Comparison of ENCODE assay signal across 21 cellular contexts in the genomic region with DNA sequence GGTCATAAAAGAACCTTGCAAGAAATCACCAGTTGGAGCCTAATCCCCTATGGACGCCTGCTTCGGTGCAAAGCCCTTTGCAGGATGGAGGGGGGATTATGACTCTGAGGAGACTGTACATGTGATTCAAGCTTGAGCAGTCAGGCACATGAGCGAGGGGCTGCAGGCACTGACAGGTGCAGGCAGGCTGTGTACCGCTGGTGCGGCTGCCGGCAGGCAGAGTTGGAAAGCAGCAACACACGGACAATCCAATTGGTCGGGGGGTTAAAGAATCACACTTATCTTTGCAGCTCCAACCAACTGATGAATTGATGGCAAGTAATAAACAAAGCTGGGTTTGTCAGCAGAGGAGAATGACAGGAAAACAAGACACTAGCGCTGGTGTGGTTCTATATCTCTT. TPM values are rescaled to one million over a fixed set of nuclear protein-coding genes. Genes with fewer than 3 reads are reported as not detected.
A peak's percentile ranks its signal among the peaks of the same experiment; 100 is the strongest.
DNase-seq lines count a peak whose midpoint lies in the region; ATAC-seq and TF ChIP-seq lines count a peak whose summit lies in the region.
"Had no signal": no experiment of that assay in that cellular context is flagged by ENCODE, and none has a peak within 500 bp of the region (broad histone marks: within the 10 kb centered on the region; RNA-seq: fewer than 3 reads in every experiment).

No MANE protein-coding gene starts in this region.

- H3K4me3 Mint-ChIP-seq in WTC11 (no peak overlapping the region), mesothelial cell of epicardium (peak overlapping the region; percentile 26)
- H3K4me3 Mint-ChIP-seq: activated CD4-positive, alpha-beta T cell treated with anti-CD3 and anti-CD28 coated beads for 36 hours; immature natural killer cell; stimulated activated naive CD8-positive, alpha-beta T cell treated with anti-CD3 and anti-CD28 coated beads, Interleukin-15, Interleukin-2, amounts not matched to agents 100 ng/mL and 50 ng/mL, for 24 hours had no signal

- H3K9me3 Mint-ChIP-seq in WTC11 (no peaks in the 10 kb centered on the region), mesothelial cell of epicardium (no peaks in the 10 kb centered on the region)
- H3K9me3 Mint-ChIP-seq: activated naive CD4-positive, alpha-beta T cell treated with anti-CD3 and anti-CD28 coated beads, Interleukin-2, amount 50 U/mL, for 72 hours; effector memory CD8-positive, alpha-beta T cell; immature natural killer cell; stimulated activated naive CD8-positive, alpha-beta T cell treated with anti-CD3 and anti-CD28 coated beads, Interleukin-15, Interleukin-2, amounts not matched to agents 100 ng/mL and 50 ng/mL, for 24 hours had no signal

- 0 out of 2 replicates have a peak overlapping the region, but pooled peaks have one; percentile 41 for H3K27ac Mint-ChIP-seq in WTC11
- H3K27ac Mint-ChIP-seq in mesothelial cell of epicardium, result peak overlapping the region; percentile 65
- H3K27ac Mint-ChIP-seq: activated CD4-positive, alpha-beta T cell treated with anti-CD3 and anti-CD28 coated beads for 36 hours; activated naive CD4-positive, alpha-beta T cell treated with anti-CD3 and anti-CD28 coated beads, Interleukin-2, amount 50 U/mL, for 72 hours; stimulated activated naive CD8-positive, alpha-beta T cell treated with anti-CD3 and anti-CD28 coated beads, Interleukin-15, Interleukin-2, amounts not matched to agents 100 ng/mL and 50 ng/mL, for 24 hours had no signal

- H3K27me3 Mint-ChIP-seq in WTC11 (ENCODE audit: low read depth), result peaks cover 10% of the 10 kb centered on the region
- no peaks in the 10 kb centered on the region for H3K27me3 Mint-ChIP-seq in mesothelial cell of epicardium (ENCODE audit: low read depth)
- H3K27me3 Mint-ChIP-seq: activated CD4-positive, alpha-beta T cell treated with anti-CD3 and anti-CD28 coated beads for 36 hours; effector memory CD8-positive, alpha-beta T cell had no signal

- no peak for ATAC-seq in WTC11
- no peak for ATAC-seq in GM19023 (IDR thresholded peaks at IDR 0.05; ENCODE audit: unreplicated experiment)
- ATAC-seq: activated CD4-positive, alpha-beta T cell treated with anti-CD3 and anti-CD28 coated beads for 36 hours; activated naive CD4-positive, alpha-beta T cell treated with anti-CD3 and anti-CD28 coated beads, Interleukin-2, amount 50 U/mL, for 72 hours; effector memory CD8-positive, alpha-beta T cell; K562; pancreas had no signal

- H3K4me1 Mint-ChIP-seq in WTC11 (peaks cover 48% of the 10 kb centered on the region), mesothelial cell of epicardium (peaks cover 51% of the 10 kb centered on the region)

- peak; percentile 65 for DNase-seq in Ammon's horn (ENCODE audit: low spot score)
- peak; percentile 73 for DNase-seq in NCI-H1105 (lab: John Stamatoyannopoulos, UW)
- no peak for DNase-seq in WTC11 (ENCODE audit: low spot score)
- DNase-seq in mesothelial cell of epicardium (ENCODE audit: low spot score in 2 of 2, unreplicated experiment in 2 of 2), result no peak
- no peak for DNase-seq in NCI-H2029 (lab: John Stamatoyannopoulos, UW)
- DNase-seq in dermis blood vessel endothelial cell, result no peak
- DNase-seq in COR-L47 (lab: John Stamatoyannopoulos, UW), result no peak
- DNase-seq: ACHN; activated CD4-positive, alpha-beta T cell treated with anti-CD3 and anti-CD28 coated beads for 36 hours; activated T-cell treated with anti-CD3 and anti-CD28 coated beads for 4 hours; Calu3; effector memory CD8-positive, alpha-beta T cell; immature natural killer cell; mesendoderm; NCI-H1436 treated with DMSO at 0.1 percent for 48 hours; pancreas; spleen had no signal

- POLR2A ChIA-PET in WTC11 (lab: Charles Lee), result no interaction called here

- H3K36me3 Mint-ChIP-seq in WTC11 (no peaks in the 10 kb centered on the region), mesothelial cell of epicardium (no peaks in the 10 kb centered on the region)
- H3K36me3 Mint-ChIP-seq: activated naive CD4-positive, alpha-beta T cell treated with anti-CD3 and anti-CD28 coated beads, Interleukin-2, amount 50 U/mL, for 72 hours; immature natural killer cell had no signal

- TF ChIP-seq CTCF in WTC11 (IDR thresholded peaks at IDR 0.05) (no peak), mesothelial cell of epicardium (IDR thresholded peaks at IDR 0.05; ENCODE audit: unreplicated experiment) (no peak)

- CTCF ChIA-PET in WTC11 (lab: Charles Lee), result interaction anchor here (0.5 to 1.1 kb wide), 3 partner anchors 76 to 163 kb away, joined by 3 to 5 read pairs (median 3); no protein-coding TSS in a partner anchor

TF ChIP-seq in WTC11, 78 proteins besides CTCF, POLR2A, EP300 and RAD21:
- no peak for TF ChIP-seq SMAD4 (CRISPR knock-in tag; IDR thresholded peaks at IDR 0.05)
- TF ChIP-seq, protein P1, sequence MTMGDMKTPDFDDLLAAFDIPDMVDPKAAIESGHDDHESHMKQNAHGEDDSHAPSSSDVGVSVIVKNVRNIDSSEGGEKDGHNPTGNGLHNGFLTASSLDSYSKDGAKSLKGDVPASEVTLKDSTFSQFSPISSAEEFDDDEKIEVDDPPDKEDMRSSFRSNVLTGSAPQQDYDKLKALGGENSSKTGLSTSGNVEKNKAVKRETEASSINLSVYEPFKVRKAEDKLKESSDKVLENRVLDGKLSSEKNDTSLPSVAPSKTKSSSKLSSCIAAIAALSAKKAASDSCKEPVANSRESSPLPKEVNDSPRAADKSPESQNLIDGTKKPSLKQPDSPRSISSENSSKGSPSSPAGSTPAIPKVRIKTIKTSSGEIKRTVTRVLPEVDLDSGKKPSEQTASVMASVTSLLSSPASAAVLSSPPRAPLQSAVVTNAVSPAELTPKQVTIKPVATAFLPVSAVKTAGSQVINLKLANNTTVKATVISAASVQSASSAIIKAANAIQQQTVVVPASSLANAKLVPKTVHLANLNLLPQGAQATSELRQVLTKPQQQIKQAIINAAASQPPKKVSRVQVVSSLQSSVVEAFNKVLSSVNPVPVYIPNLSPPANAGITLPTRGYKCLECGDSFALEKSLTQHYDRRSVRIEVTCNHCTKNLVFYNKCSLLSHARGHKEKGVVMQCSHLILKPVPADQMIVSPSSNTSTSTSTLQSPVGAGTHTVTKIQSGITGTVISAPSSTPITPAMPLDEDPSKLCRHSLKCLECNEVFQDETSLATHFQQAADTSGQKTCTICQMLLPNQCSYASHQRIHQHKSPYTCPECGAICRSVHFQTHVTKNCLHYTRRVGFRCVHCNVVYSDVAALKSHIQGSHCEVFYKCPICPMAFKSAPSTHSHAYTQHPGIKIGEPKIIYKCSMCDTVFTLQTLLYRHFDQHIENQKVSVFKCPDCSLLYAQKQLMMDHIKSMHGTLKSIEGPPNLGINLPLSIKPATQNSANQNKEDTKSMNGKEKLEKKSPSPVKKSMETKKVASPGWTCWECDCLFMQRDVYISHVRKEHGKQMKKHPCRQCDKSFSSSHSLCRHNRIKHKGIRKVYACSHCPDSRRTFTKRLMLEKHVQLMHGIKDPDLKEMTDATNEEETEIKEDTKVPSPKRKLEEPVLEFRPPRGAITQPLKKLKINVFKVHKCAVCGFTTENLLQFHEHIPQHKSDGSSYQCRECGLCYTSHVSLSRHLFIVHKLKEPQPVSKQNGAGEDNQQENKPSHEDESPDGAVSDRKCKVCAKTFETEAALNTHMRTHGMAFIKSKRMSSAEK (CRISPR knock-in tag; IDR thresholded peaks at IDR 0.05; ENCODE audit: borderline replicate concordance), result no peak
TF ChIP-seq in WTC11: peak in this region for 0.

RNA-seq across cellular contexts. Expression of gene WHRN, which starts 5.7 kb away (rescaled TPM):
- 20.6 to 24.3 TPM (median 23.3 TPM) in 3 replicates for total RNA-seq in WTC11 (2021)
- 25.5 to 28.2 TPM (median 27.5 TPM) in 3 replicates for total RNA-seq in mesothelial cell of epicardium
- total RNA-seq in dermis blood vessel endothelial cell, result 0.09 and 0.17 TPM in 2 replicates

Comparison
In these comparisons a context has a peak if more than half of its experiments do, and no peak if none do; other contexts are left out.
1. DNase-seq: peak in Ammon's horn (single experiment) and NCI-H1105 (single experiment); none in WTC11 (single experiment), mesothelial cell of epicardium (0 of 2), NCI-H2029 (single experiment), dermis blood vessel endothelial cell (single experiment) and COR-L47 (single experiment).
2. RNA of gene WHRN, which starts 5.7 kb away (total RNA-seq): 25.5 to 28.2 TPM in mesothelial cell of epicardium and 20.6 to 24.3 TPM in WTC11; 0.09 to 0.17 TPM in dermis blood vessel endothelial cell; every median in the first group is over 10 times any median in the second.